1 cellular context compared by ENCODE assay signal in genomic region chr19:38880076-38880881, GRCh38.
A peak's percentile ranks its signal among the peaks of the same experiment; 100 is the strongest.
TF ChIP-seq lines count a peak whose summit lies in the region.

No MANE protein-coding gene starts in this region.

TF ChIP-seq in H1, 55 proteins besides CTCF, POLR2A, EP300 and RAD21:
- TF ChIP-seq KDM1A (IDR thresholded peaks at IDR 0.05; ENCODE audit: borderline replicate concordance, low read length) = peak; percentile 76; the same call in 1 of the 2 replicates
- no peak for TF ChIP-seq EZH2 (IDR thresholded peaks at IDR 0.05; ENCODE audit: low read depth, low read length, severe bottlenecking)
- TF ChIP-seq, protein P1, sequence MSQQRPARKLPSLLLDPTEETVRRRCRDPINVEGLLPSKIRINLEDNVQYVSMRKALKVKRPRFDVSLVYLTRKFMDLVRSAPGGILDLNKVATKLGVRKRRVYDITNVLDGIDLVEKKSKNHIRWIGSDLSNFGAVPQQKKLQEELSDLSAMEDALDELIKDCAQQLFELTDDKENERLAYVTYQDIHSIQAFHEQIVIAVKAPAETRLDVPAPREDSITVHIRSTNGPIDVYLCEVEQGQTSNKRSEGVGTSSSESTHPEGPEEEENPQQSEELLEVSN (IDR thresholded peaks at IDR 0.05) = no peak
